Comparison of ENCODE assay signal across 1 cellular context in the genomic region with DNA sequence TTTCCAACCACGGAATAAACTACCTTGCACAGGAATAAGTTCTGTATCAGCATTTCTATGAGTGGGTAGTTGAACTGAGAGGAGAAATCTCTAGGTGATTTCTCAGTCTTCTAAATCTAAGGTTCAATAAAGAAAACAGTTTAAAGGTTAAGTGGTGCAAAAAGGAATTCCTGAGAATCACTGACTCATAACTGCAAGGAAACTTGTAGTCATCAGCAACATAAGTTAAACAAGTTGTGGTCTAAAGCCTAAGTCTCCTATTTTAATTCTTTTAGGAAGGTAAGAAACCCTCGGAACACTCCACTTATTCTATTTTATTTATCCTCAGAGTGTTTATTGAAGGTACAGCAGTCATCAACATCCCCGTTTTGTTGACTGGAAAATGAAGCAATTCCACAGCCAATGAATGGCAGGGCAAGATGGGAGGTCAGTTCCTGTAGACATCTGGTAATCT.
A peak's percentile ranks its signal among the peaks of the same experiment; 100 is the strongest.
TF ChIP-seq lines count a peak whose summit lies in the region.

No MANE protein-coding gene starts in this region.

TF ChIP-seq in K562, 482 proteins besides CTCF, POLR2A, EP300 and RAD21 (continued from another document and continues in another):
- TF ChIP-seq, protein P1, sequence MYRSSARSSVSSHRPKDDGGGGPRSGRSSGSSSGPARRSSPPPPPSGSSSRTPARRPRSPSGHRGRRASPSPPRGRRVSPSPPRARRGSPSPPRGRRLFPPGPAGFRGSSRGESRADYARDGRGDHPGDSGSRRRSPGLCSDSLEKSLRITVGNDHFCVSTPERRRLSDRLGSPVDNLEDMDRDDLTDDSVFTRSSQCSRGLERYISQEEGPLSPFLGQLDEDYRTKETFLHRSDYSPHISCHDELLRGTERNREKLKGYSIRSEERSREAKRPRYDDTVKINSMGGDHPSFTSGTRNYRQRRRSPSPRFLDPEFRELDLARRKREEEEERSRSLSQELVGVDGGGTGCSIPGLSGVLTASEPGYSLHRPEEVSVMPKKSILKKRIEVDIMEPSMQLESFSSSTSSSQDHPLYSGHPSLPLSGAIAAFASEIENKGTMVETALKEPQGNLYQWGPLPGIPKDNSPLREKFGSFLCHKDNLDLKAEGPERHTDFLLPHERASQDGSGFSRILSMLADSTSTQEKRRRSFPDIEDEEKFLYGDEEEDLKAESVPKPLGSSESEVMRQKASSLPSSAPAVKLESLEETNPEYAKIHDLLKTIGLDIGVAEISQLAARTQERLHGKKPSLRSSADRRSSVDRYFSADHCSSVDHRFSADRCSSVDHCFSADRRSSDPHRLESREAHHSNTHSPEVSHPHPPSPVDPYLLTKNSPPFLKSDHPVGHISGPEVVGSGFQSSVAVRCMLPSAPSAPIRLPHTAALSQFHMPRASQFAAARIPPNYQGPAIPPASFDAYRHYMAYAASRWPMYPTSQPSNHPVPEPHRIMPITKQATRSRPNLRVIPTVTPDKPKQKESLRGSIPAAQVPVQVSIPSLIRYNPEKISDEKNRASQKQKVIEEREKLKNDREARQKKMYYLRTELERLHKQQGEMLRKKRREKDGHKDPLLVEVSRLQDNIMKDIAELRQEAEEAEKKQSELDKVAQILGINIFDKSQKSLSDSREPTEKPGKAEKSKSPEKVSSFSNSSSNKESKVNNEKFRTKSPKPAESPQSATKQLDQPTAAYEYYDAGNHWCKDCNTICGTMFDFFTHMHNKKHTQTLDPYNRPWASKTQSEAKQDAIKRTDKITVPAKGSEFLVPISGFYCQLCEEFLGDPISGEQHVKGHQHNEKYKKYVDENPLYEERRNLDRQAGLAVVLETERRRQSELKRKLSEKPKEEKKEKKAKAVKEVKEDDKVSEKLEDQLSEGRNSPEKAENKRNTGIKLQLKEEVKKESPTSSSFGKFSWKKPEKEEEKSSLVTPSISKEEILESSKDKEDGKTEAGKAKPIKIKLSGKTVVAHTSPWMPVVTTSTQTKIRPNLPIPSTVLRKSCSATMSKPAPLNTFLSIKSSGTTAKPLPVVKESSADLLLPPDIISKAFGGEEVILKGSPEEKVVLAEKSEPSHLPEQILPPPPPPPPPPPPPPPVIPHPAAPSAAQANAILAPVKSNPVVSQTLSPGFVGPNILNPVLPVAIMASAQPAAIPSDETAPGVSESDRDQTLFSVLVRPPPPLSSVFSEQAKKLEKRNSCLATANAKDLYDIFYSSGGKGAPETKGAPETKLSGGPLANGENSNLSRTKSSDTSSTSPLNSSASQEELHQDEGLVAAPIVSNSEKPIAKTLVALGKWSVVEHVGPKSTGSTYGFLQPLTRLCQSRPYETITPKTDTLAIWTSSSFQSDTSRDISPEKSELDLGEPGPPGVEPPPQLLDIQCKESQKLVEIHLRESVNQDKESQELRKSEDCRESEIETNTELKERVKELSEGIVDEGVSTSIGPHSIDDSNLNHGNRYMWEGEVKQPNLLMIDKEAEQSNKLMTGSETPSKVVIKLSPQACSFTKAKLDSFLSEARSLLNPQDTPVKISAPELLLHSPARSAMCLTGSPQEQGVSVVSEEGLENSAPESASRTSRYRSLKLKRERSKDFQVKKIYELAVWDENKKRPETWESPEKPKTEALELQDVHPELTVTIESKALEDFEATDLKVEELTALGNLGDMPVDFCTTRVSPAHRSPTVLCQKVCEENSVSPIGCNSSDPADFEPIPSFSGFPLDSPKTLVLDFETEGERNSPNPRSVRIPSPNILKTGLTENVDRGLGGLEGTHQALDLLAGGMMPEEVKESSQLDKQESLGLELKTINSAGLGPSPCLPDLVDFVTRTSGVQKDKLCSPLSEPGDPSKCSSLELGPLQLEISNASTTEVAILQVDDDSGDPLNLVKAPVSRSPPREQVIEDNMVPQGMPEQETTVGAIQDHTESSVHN (IDR thresholded peaks at IDR 0.05; ENCODE audit: borderline replicate concordance in 1 of 2, low read depth in 1 of 2): no peak
- TF ChIP-seq SMARCA4 (IDR thresholded peaks at IDR 0.05): peak; percentile 57; the same call in 1 of the 2 replicates
- TF ChIP-seq, protein P2, sequence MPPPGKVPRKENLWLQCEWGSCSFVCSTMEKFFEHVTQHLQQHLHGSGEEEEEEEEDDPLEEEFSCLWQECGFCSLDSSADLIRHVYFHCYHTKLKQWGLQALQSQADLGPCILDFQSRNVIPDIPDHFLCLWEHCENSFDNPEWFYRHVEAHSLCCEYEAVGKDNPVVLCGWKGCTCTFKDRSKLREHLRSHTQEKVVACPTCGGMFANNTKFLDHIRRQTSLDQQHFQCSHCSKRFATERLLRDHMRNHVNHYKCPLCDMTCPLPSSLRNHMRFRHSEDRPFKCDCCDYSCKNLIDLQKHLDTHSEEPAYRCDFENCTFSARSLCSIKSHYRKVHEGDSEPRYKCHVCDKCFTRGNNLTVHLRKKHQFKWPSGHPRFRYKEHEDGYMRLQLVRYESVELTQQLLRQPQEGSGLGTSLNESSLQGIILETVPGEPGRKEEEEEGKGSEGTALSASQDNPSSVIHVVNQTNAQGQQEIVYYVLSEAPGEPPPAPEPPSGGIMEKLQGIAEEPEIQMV (tag; conservative IDR thresholded peaks at IDR 0.05; ENCODE audit: low read depth): no peak
- TF ChIP-seq ZNF316 (IDR thresholded peaks at IDR 0.05): peak; percentile 88
- TF ChIP-seq, protein P3, sequence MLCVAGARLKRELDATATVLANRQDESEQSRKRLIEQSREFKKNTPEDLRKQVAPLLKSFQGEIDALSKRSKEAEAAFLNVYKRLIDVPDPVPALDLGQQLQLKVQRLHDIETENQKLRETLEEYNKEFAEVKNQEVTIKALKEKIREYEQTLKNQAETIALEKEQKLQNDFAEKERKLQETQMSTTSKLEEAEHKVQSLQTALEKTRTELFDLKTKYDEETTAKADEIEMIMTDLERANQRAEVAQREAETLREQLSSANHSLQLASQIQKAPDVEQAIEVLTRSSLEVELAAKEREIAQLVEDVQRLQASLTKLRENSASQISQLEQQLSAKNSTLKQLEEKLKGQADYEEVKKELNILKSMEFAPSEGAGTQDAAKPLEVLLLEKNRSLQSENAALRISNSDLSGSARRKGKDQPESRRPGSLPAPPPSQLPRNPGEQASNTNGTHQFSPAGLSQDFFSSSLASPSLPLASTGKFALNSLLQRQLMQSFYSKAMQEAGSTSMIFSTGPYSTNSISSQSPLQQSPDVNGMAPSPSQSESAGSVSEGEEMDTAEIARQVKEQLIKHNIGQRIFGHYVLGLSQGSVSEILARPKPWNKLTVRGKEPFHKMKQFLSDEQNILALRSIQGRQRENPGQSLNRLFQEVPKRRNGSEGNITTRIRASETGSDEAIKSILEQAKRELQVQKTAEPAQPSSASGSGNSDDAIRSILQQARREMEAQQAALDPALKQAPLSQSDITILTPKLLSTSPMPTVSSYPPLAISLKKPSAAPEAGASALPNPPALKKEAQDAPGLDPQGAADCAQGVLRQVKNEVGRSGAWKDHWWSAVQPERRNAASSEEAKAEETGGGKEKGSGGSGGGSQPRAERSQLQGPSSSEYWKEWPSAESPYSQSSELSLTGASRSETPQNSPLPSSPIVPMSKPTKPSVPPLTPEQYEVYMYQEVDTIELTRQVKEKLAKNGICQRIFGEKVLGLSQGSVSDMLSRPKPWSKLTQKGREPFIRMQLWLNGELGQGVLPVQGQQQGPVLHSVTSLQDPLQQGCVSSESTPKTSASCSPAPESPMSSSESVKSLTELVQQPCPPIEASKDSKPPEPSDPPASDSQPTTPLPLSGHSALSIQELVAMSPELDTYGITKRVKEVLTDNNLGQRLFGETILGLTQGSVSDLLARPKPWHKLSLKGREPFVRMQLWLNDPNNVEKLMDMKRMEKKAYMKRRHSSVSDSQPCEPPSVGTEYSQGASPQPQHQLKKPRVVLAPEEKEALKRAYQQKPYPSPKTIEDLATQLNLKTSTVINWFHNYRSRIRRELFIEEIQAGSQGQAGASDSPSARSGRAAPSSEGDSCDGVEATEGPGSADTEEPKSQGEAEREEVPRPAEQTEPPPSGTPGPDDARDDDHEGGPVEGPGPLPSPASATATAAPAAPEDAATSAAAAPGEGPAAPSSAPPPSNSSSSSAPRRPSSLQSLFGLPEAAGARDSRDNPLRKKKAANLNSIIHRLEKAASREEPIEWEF (CRISPR knock-in tag; IDR thresholded peaks at IDR 0.05): no peak
- TF ChIP-seq, protein P4, sequence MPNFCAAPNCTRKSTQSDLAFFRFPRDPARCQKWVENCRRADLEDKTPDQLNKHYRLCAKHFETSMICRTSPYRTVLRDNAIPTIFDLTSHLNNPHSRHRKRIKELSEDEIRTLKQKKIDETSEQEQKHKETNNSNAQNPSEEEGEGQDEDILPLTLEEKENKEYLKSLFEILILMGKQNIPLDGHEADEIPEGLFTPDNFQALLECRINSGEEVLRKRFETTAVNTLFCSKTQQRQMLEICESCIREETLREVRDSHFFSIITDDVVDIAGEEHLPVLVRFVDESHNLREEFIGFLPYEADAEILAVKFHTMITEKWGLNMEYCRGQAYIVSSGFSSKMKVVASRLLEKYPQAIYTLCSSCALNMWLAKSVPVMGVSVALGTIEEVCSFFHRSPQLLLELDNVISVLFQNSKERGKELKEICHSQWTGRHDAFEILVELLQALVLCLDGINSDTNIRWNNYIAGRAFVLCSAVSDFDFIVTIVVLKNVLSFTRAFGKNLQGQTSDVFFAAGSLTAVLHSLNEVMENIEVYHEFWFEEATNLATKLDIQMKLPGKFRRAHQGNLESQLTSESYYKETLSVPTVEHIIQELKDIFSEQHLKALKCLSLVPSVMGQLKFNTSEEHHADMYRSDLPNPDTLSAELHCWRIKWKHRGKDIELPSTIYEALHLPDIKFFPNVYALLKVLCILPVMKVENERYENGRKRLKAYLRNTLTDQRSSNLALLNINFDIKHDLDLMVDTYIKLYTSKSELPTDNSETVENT (CRISPR knock-in tag; IDR thresholded peaks at IDR 0.05): no peak
- TF ChIP-seq SRSF3 (IDR thresholded peaks at IDR 0.05; ENCODE audit: insufficient read depth, low read length): no peak
- TF ChIP-seq MAFG (tag; conservative IDR thresholded peaks at IDR 0.05): peak; percentile 43; the same call in 1 of the 2 replicates
- no peak for TF ChIP-seq ATF1 (CRISPR knock-in tag; IDR thresholded peaks at IDR 0.05)
- TF ChIP-seq ATF1 (tag; IDR thresholded peaks at IDR 0.05): no peak
- TF ChIP-seq, protein P5, sequence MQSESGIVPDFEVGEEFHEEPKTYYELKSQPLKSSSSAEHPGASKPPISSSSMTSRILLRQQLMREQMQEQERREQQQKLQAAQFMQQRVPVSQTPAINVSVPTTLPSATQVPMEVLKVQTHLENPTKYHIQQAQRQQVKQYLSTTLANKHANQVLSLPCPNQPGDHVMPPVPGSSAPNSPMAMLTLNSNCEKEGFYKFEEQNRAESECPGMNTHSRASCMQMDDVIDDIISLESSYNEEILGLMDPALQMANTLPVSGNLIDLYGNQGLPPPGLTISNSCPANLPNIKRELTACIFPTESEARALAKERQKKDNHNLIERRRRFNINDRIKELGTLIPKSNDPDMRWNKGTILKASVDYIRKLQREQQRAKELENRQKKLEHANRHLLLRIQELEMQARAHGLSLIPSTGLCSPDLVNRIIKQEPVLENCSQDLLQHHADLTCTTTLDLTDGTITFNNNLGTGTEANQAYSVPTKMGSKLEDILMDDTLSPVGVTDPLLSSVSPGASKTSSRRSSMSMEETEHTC (IDR thresholded peaks at IDR 0.05): no peak
- TF ChIP-seq MYNN (IDR thresholded peaks at IDR 0.05): no peak
- no peak for TF ChIP-seq MYNN (CRISPR knock-in tag; IDR thresholded peaks at IDR 0.05)
- TF ChIP-seq, protein P6, sequence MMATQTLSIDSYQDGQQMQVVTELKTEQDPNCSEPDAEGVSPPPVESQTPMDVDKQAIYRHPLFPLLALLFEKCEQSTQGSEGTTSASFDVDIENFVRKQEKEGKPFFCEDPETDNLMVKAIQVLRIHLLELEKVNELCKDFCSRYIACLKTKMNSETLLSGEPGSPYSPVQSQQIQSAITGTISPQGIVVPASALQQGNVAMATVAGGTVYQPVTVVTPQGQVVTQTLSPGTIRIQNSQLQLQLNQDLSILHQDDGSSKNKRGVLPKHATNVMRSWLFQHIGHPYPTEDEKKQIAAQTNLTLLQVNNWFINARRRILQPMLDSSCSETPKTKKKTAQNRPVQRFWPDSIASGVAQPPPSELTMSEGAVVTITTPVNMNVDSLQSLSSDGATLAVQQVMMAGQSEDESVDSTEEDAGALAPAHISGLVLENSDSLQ (IDR thresholded peaks at IDR 0.05): peak; percentile 47
- no peak for TF ChIP-seq FOXA1 (IDR thresholded peaks at IDR 0.05; ENCODE audit: borderline replicate concordance)
- TF ChIP-seq GABPA (tag; conservative IDR thresholded peaks at IDR 0.05; ENCODE audit: low read depth): 0 out of 2 replicates have a peak, but pooled peaks have one; percentile 8
- TF ChIP-seq DDX20 (tag; IDR thresholded peaks at IDR 0.05; ENCODE audit: low read depth): no peak
- TF ChIP-seq, protein P7, sequence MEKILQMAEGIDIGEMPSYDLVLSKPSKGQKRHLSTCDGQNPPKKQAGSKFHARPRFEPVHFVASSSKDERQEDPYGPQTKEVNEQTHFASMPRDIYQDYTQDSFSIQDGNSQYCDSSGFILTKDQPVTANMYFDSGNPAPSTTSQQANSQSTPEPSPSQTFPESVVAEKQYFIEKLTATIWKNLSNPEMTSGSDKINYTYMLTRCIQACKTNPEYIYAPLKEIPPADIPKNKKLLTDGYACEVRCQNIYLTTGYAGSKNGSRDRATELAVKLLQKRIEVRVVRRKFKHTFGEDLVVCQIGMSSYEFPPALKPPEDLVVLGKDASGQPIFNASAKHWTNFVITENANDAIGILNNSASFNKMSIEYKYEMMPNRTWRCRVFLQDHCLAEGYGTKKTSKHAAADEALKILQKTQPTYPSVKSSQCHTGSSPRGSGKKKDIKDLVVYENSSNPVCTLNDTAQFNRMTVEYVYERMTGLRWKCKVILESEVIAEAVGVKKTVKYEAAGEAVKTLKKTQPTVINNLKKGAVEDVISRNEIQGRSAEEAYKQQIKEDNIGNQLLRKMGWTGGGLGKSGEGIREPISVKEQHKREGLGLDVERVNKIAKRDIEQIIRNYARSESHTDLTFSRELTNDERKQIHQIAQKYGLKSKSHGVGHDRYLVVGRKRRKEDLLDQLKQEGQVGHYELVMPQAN (IDR thresholded peaks at IDR 0.05; ENCODE audit: borderline replicate concordance): no peak
- peak; percentile 79 for TF ChIP-seq C11orf30 (IDR thresholded peaks at IDR 0.05; ENCODE audit: low read depth)
- TF ChIP-seq ZNF77 (CRISPR knock-in tag; IDR thresholded peaks at IDR 0.05): no peak
- TF ChIP-seq, protein P8, sequence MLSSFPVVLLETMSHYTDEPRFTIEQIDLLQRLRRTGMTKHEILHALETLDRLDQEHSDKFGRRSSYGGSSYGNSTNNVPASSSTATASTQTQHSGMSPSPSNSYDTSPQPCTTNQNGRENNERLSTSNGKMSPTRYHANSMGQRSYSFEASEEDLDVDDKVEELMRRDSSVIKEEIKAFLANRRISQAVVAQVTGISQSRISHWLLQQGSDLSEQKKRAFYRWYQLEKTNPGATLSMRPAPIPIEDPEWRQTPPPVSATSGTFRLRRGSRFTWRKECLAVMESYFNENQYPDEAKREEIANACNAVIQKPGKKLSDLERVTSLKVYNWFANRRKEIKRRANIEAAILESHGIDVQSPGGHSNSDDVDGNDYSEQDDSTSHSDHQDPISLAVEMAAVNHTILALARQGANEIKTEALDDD (IDR thresholded peaks at IDR 0.05): peak; percentile 57
- no peak for TF ChIP-seq SAP30 (IDR thresholded peaks at IDR 0.05; ENCODE audit: borderline replicate concordance, insufficient read depth, low read depth, low read length, poor library complexity, severe bottlenecking)
- no peak for TF ChIP-seq ZNF586 (CRISPR knock-in tag; conservative IDR thresholded peaks at IDR 0.05)
- TF ChIP-seq ZNF766 (CRISPR knock-in tag; conservative IDR thresholded peaks at IDR 0.05): no peak
- no peak for TF ChIP-seq THRAP3 (IDR thresholded peaks at IDR 0.05; ENCODE audit: borderline replicate concordance)
- no peak for TF ChIP-seq E2F3 (CRISPR knock-in tag; IDR thresholded peaks at IDR 0.05)
